ENCODE assay signal across 18 cellular contexts in the genomic region with DNA sequence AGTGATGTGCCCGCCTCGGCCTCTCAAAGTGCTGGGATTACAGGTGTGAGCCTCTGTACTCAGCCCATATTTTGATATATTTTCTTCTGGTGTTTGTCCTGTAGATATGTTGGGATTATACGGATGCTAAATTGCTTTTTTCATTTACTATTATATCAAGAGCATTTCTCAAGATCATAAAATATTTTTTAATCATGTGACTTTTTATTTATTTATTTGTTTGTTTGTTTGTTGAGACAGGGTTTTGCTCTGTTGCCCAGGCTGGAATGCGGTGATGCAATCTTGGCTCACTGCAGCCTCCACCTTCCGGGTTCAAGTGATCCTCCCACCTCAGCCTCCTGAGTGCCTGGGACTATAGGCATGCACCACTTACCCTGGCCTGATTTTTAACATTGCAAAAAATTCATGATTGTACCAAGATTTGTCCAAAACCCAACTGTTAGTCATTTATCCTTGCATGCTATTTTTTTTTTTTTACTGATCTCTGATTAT. TPM values are rescaled to one million over a fixed set of nuclear protein-coding genes. Genes with fewer than 3 reads are reported as not detected.
A peak's percentile ranks its signal among the peaks of the same experiment; 100 is the strongest.
DNase-seq lines count a peak whose midpoint lies in the region; ATAC-seq and TF ChIP-seq lines count a peak whose summit lies in the region.
"Had no signal": no experiment of that assay in that cellular context is flagged by ENCODE, and none has a peak within 500 bp of the region (broad histone marks: within the 10 kb centered on the region; RNA-seq: fewer than 3 reads in every experiment).

No MANE protein-coding gene starts in this region.

- H3K9me3 Mint-ChIP-seq in activated naive CD8-positive, alpha-beta T cell (ENCODE audit: low read depth), result no peaks in the 10 kb centered on the region
- no peaks in the 10 kb centered on the region for H3K9me3 Mint-ChIP-seq in activated naive CD8-positive, alpha-beta T cell treated with anti-CD3 and anti-CD28 coated beads, Interleukin-2, amount 50 U/mL, for 24 hours
- H3K9me3 Mint-ChIP-seq in activated naive CD4-positive, alpha-beta T cell treated with anti-CD3 and anti-CD28 coated beads, Interleukin-2, amount 10 ng/mL, durations not matched to agents 7 days and 5 days, result no peaks in the 10 kb centered on the region
- H3K9me3 Mint-ChIP-seq: CD8-positive, alpha-beta T cell had no signal

- no peaks in the 10 kb centered on the region for H4K20me1 ChIP-seq in osteoblast (ENCODE audit: insufficient read depth, low read length)
- H4K20me1 ChIP-seq: BLaER1 had no signal

- peak overlapping the region; percentile 53 for H3K4me2 ChIP-seq in osteoblast (ENCODE audit: insufficient read depth, low read length)
- H3K4me2 ChIP-seq: A549 had no signal

- H3K27me3 Mint-ChIP-seq in activated naive CD8-positive, alpha-beta T cell, result no peaks in the 10 kb centered on the region
- H3K27me3 Mint-ChIP-seq in activated naive CD8-positive, alpha-beta T cell treated with anti-CD3 and anti-CD28 coated beads, Interleukin-2, amount 50 U/mL, for 24 hours, result no peaks in the 10 kb centered on the region
- H3K27me3 Mint-ChIP-seq in activated naive CD4-positive, alpha-beta T cell treated with anti-CD3 and anti-CD28 coated beads, Interleukin-2, amount 10 ng/mL, durations not matched to agents 7 days and 5 days, result no peaks in the 10 kb centered on the region

- no peak for DNase-seq in activated naive CD8-positive, alpha-beta T cell treated with anti-CD3 and anti-CD28 coated beads, Interleukin-2, amount 50 U/mL, for 24 hours
- DNase-seq in adipocyte (ENCODE audit: low read depth) (no peak), osteoblast (ENCODE audit: insufficient read length, low spot score, missing footprints) (no peak), D341Med (ENCODE audit: low spot score) (no peak), cerebellar nuclear complex (lab: John Stamatoyannopoulos, UW) (no peak)
- no peak for DNase-seq in activated naive CD4-positive, alpha-beta T cell treated with anti-CD3 and anti-CD28 coated beads, Interleukin-2, amount 10 ng/mL, durations not matched to agents 7 days and 5 days
- DNase-seq: Calu3; CD8-positive, alpha-beta T cell; DMS 273 treated with DMSO at 0.1 percent for 48 hours; DMS53; DND-41; EL had no signal

- H3K27me3 ChIP-seq in adipocyte (replicated peaks; ENCODE audit: control insufficient read depth, insufficient read depth, low read length) (no peaks in the 10 kb centered on the region), osteoblast (ENCODE audit: insufficient read depth, low read length) (no peaks in the 10 kb centered on the region)
- H3K27me3 ChIP-seq: BLaER1 had no signal

- H3K9me3 ChIP-seq in adipocyte (ENCODE audit: control insufficient read depth, low read length) (no peaks in the 10 kb centered on the region), osteoblast (ENCODE audit: low read depth, low read length) (no peaks in the 10 kb centered on the region)
- H3K9me3 ChIP-seq: A549, BLaER1, HAP-1 had no signal

- peaks cover 20% of the 10 kb centered on the region for H3K79me2 ChIP-seq in osteoblast (ENCODE audit: insufficient read depth, low read length)

- peak overlapping the region; percentile 17 for H3K9ac ChIP-seq in adipocyte (ENCODE audit: low read length)
- H3K9ac ChIP-seq: BLaER1 had no signal

- ATAC-seq in activated naive CD8-positive, alpha-beta T cell treated with anti-CD3 and anti-CD28 coated beads, Interleukin-2, amount 50 U/mL, for 24 hours, result no peak
- ATAC-seq: A549; CD8-positive, alpha-beta T cell; GM12878 had no signal

- no peak overlapping the region for H2AFZ ChIP-seq in osteoblast (ENCODE audit: low read length)

- H3K36me3 Mint-ChIP-seq in activated naive CD8-positive, alpha-beta T cell, result no peaks in the 10 kb centered on the region
- no peaks in the 10 kb centered on the region for H3K36me3 Mint-ChIP-seq in activated naive CD8-positive, alpha-beta T cell treated with anti-CD3 and anti-CD28 coated beads, Interleukin-2, amount 50 U/mL, for 24 hours (ENCODE audit: low read depth)
- H3K36me3 Mint-ChIP-seq in activated naive CD4-positive, alpha-beta T cell treated with anti-CD3 and anti-CD28 coated beads, Interleukin-2, amount 10 ng/mL, durations not matched to agents 7 days and 5 days, result no peaks in the 10 kb centered on the region

- H3K4me3 ChIP-seq in adipocyte (ENCODE audit: low read length) (no peak overlapping the region), osteoblast (ENCODE audit: insufficient read depth, low read length) (no peak overlapping the region)
- H3K4me3 ChIP-seq: A549, BLaER1, GM12878, HAP-1 had no signal

- H3K36me3 ChIP-seq in adipocyte (ENCODE audit: control insufficient read depth, insufficient read depth, low read length, severe bottlenecking) (no peaks in the 10 kb centered on the region), osteoblast (ENCODE audit: insufficient read depth, low read length) (no peaks in the 10 kb centered on the region)
- H3K36me3 ChIP-seq: BLaER1, HAP-1 had no signal

- H3K4me1 ChIP-seq in adipocyte (ENCODE audit: control insufficient read depth, insufficient read depth, low read length), result peaks cover 37% of the 10 kb centered on the region
- peaks cover 26% of the 10 kb centered on the region for H3K4me1 ChIP-seq in osteoblast (ENCODE audit: insufficient read depth, low read length)

- no peak overlapping the region for H3K4me3 Mint-ChIP-seq in activated naive CD8-positive, alpha-beta T cell
- no peak overlapping the region for H3K4me3 Mint-ChIP-seq in activated naive CD8-positive, alpha-beta T cell treated with anti-CD3 and anti-CD28 coated beads, Interleukin-2, amount 50 U/mL, for 24 hours
- H3K4me3 Mint-ChIP-seq in activated naive CD4-positive, alpha-beta T cell treated with anti-CD3 and anti-CD28 coated beads, Interleukin-2, amount 10 ng/mL, durations not matched to agents 7 days and 5 days, result no peak overlapping the region
- H3K4me3 Mint-ChIP-seq: CD8-positive, alpha-beta T cell had no signal

- no peak for TF ChIP-seq CTCF in osteoblast (IDR thresholded peaks at IDR 0.05; ENCODE audit: extremely low read depth, low read depth, low read length)

- peak overlapping the region; percentile 24 for H3K27ac Mint-ChIP-seq in activated naive CD8-positive, alpha-beta T cell
- no peak overlapping the region for H3K27ac Mint-ChIP-seq in activated naive CD8-positive, alpha-beta T cell treated with anti-CD3 and anti-CD28 coated beads, Interleukin-2, amount 50 U/mL, for 24 hours
- no peak overlapping the region for H3K27ac Mint-ChIP-seq in activated naive CD4-positive, alpha-beta T cell treated with anti-CD3 and anti-CD28 coated beads, Interleukin-2, amount 10 ng/mL, durations not matched to agents 7 days and 5 days
- H3K27ac Mint-ChIP-seq: CD8-positive, alpha-beta T cell had no signal

- CTCF ChIA-PET in activated naive CD4-positive, alpha-beta T cell treated with anti-CD3 and anti-CD28 coated beads, Interleukin-2, amount 10 ng/mL, durations not matched to agents 7 days and 5 days (lab: Charles Lee), result interaction anchor here (0.7 to 3.4 kb wide), 4 partner anchors 9 to 193 kb away, joined by 3 to 13 read pairs (median 4); a partner anchor contains a TSS

- H3K27ac ChIP-seq in osteoblast (ENCODE audit: low read depth, low read length), result no peak overlapping the region
- H3K27ac ChIP-seq: 22Rv1, A549, BLaER1 had no signal

- peaks cover 33% of the 10 kb centered on the region for H3K4me1 Mint-ChIP-seq in activated naive CD8-positive, alpha-beta T cell (ENCODE audit: low read depth)
- peaks cover 38% of the 10 kb centered on the region for H3K4me1 Mint-ChIP-seq in activated naive CD8-positive, alpha-beta T cell treated with anti-CD3 and anti-CD28 coated beads, Interleukin-2, amount 50 U/mL, for 24 hours
- H3K4me1 Mint-ChIP-seq in activated naive CD4-positive, alpha-beta T cell treated with anti-CD3 and anti-CD28 coated beads, Interleukin-2, amount 10 ng/mL, durations not matched to agents 7 days and 5 days, result peaks cover 38% of the 10 kb centered on the region

RNA-seq across cellular contexts. Expression of a gene that starts 2.7 kb away (rescaled TPM):
- 77.4 and 87.8 TPM in 2 replicates for total RNA-seq in osteoblast

RNA-seq across cellular contexts. Expression of a gene that starts 23.6 kb away (rescaled TPM):
- total RNA-seq in osteoblast, result 6.2 TPM in 2 replicates

RNA-seq across cellular contexts. Expression of a gene that starts 23.9 kb away (rescaled TPM):
- 13.0 and 13.4 TPM in 2 replicates for total RNA-seq in osteoblast
